ENCODE assay signal across 8 cellular contexts in genomic region chr14:23988229-23988609, GRCh38. TPM values are rescaled to one million over a fixed set of nuclear protein-coding genes. Genes with fewer than 3 reads are reported as not detected.
DNase-seq lines count a peak whose midpoint lies in the region; ATAC-seq and TF ChIP-seq lines count a peak whose summit lies in the region.
"Not testable (repeated sequence)": the region's sequence is repeated elsewhere in the genome, so short reads cannot be mapped to it uniquely, and the experiment has no call there.

No MANE protein-coding gene starts in this region.

- POLR2A ChIA-PET in PC-9 (lab: Charles Lee; ENCODE audit: unreplicated experiment), result not testable (repeated sequence)

- not testable (repeated sequence) for H3K27ac ChIP-seq in PC-9
- H3K27ac ChIP-seq in gastroesophageal sphincter (peak overlapping the region in 3 of 4 donors; percentile 45 to 82 (median 71)), stomach (peak overlapping the region; percentile 67 to 92 (median 80))

- H3K9me2 ChIP-seq in PC-9 (ENCODE audit: insufficient read depth), result not testable (repeated sequence)

- not testable (repeated sequence) for H3K27me3 Mint-ChIP-seq in activated naive CD8-positive, alpha-beta T cell; natural killer cell treated with Interleukin-12 subunit alpha and Interleukin-12 subunit beta and Interleukin-15 and Interleukin-18, amount 100 ng/mL, for 72 hours

- WGBS in gastroesophageal sphincter (ENCODE audit: low coverage in 1 of 2), 2 donors, result no CpG with 5 or more reads among the region's 6 CpGs
- 57 to 70% (median 60%) methylated on average over 1 to 6 of the region's 6 CpGs for WGBS in stomach, 5 donors

- H3K4me1 Mint-ChIP-seq in activated naive CD8-positive, alpha-beta T cell (ENCODE audit: low read depth), result peaks cover 24% of the 10 kb centered on the region
- peaks cover 26 to 33% of the 10 kb centered on the region in 2 donors for H3K4me1 Mint-ChIP-seq in natural killer cell treated with Interleukin-12 subunit alpha and Interleukin-12 subunit beta and Interleukin-15 and Interleukin-18, amount 100 ng/mL, for 72 hours (ENCODE audit: low read depth in 2 of 2)

- H3K79me2 ChIP-seq in PC-9 (ENCODE audit: low read depth), result not testable (repeated sequence)

- H3K27ac Mint-ChIP-seq in activated naive CD8-positive, alpha-beta T cell, result peak overlapping the region; percentile 10
- H3K27ac Mint-ChIP-seq in natural killer cell treated with Interleukin-12 subunit alpha and Interleukin-12 subunit beta and Interleukin-15 and Interleukin-18, amount 100 ng/mL, for 72 hours, result peak overlapping the region; percentile 57 to 84

- intact Hi-C loops in PC-9 (cut with micrococcal nuclease; ENCODE audit: unreplicated experiment); stomach (cut with DNase I; ENCODE audit: low total_unique reads): not testable (repeated sequence)

- not testable (repeated sequence) for TF ChIP-seq CTCF in PC-9 (conservative IDR thresholded peaks at IDR 0.05); gastroesophageal sphincter (IDR thresholded peaks at IDR 0.05)
- TF ChIP-seq CTCF in stomach (IDR thresholded peaks at IDR 0.05), result peak in 1 of 7 experiments; percentile 0

- not testable (repeated sequence) for BruUV-seq in PC-9 (replicated peaks; lab: Mats Ljungman, UMichigan)

- peak; percentile 19 for DNase-seq in DMS53 (lab: John Stamatoyannopoulos, UW)
- DNase-seq in PC-9; natural killer cell treated with Interleukin-12 subunit alpha and Interleukin-12 subunit beta and Interleukin-15 and Interleukin-18, amount 100 ng/mL, for 72 hours (ENCODE audit: low spot score); stomach: not testable (repeated sequence)

- not testable (repeated sequence) for H3K9me3 ChIP-seq in PC-9 (ENCODE audit: insufficient read depth, low read depth); gastroesophageal sphincter; stomach

- H3K27me3 ChIP-seq in PC-9 (ENCODE audit: insufficient read depth, low read depth); gastroesophageal sphincter; stomach: not testable (repeated sequence)

- H3K4me2 ChIP-seq in PC-9, result peak overlapping the region; percentile 55; the same call in 1 of the 2 replicates

- H4K20me1 ChIP-seq in PC-9 (ENCODE audit: insufficient read depth), result not testable (repeated sequence)

- peaks cover 15% of the 10 kb centered on the region for H3F3A ChIP-seq in PC-9 (ENCODE audit: insufficient read depth, low read depth)

- TF ChIP-seq EP300 in gastroesophageal sphincter (IDR thresholded peaks at IDR 0.05); stomach (IDR thresholded peaks at IDR 0.05): not testable (repeated sequence)

- not testable (repeated sequence) for TF ChIP-seq POLR2A in gastroesophageal sphincter (IDR thresholded peaks at IDR 0.05); stomach (IDR thresholded peaks at IDR 0.05)

- H3K4me1 ChIP-seq in PC-9 (replicated peaks; ENCODE audit: insufficient read depth), result peaks cover 15% of the 10 kb centered on the region
- not testable (repeated sequence) for H3K4me1 ChIP-seq in gastroesophageal sphincter
- H3K4me1 ChIP-seq in stomach, result peaks cover 0 to 49% (median 42%) of the 10 kb centered on the region in 4 donors

- not testable (repeated sequence) for H3K36me3 Mint-ChIP-seq in activated naive CD8-positive, alpha-beta T cell; natural killer cell treated with Interleukin-12 subunit alpha and Interleukin-12 subunit beta and Interleukin-15 and Interleukin-18, amount 100 ng/mL, for 72 hours

- ATAC-seq in GM21515 (IDR thresholded peaks at IDR 0.05; ENCODE audit: unreplicated experiment), result peak; percentile 5
- peak; percentile 8 for ATAC-seq in HG03108 (IDR thresholded peaks at IDR 0.05; ENCODE audit: unreplicated experiment)
- ATAC-seq in gastroesophageal sphincter; natural killer cell treated with Interleukin-12 subunit alpha and Interleukin-12 subunit beta and Interleukin-15 and Interleukin-18, amount 100 ng/mL, for 72 hours: not testable (repeated sequence)

- H3K4me3 ChIP-seq in PC-9, result not testable (repeated sequence)
- H3K4me3 ChIP-seq in gastroesophageal sphincter (peak overlapping the region in 1 of 2 donors; percentile 39), stomach (peak overlapping the region in 3 of 4 donors; percentile 17 to 51 (median 39))

- CTCF ChIA-PET in PC-9 (lab: Charles Lee), result not testable (repeated sequence)

- H3K9me3 Mint-ChIP-seq in activated naive CD8-positive, alpha-beta T cell (ENCODE audit: low read depth); natural killer cell treated with Interleukin-12 subunit alpha and Interleukin-12 subunit beta and Interleukin-15 and Interleukin-18, amount 100 ng/mL, for 72 hours: not testable (repeated sequence)

- H2AFZ ChIP-seq in PC-9, result not testable (repeated sequence)

- not testable (repeated sequence) for H3K36me3 ChIP-seq in PC-9 (ENCODE audit: low read depth); gastroesophageal sphincter; stomach

- peak overlapping the region; percentile 72 for H3K4me3 Mint-ChIP-seq in activated naive CD8-positive, alpha-beta T cell
- peak overlapping the region; percentile 82 for H3K4me3 Mint-ChIP-seq in natural killer cell treated with Interleukin-12 subunit alpha and Interleukin-12 subunit beta and Interleukin-15 and Interleukin-18, amount 100 ng/mL, for 72 hours

RNA-seq across cellular contexts. Expression of gene DHRS4L2, which starts 0.5 kb away (rescaled TPM):
- total RNA-seq in PC-9 (2021) (14.8 and 22.8 TPM in 2 replicates), gastroesophageal sphincter (10 to 100 TPM in 3 of 4 donors, 1 to 10 TPM in 1; 5.9 to 25.3 (median 16.7) TPM), stomach (10 to 100 TPM in 3 of 5 donors, 1 to 10 TPM in 1, not detected in 1; 9.7 to 44.2 (median 26.9) TPM)
- total RNA-seq in natural killer cell treated with Interleukin-12 subunit alpha and Interleukin-12 subunit beta and Interleukin-15 and Interleukin-18, amount 100 ng/mL, for 72 hours, result 10 to 100 TPM; 13.7 to 16.5 TPM
- polyA plus RNA-seq in stomach, result 10 to 100 TPM; 27.5 to 64.0 (median 44.3) TPM

RNA-seq across cellular contexts. Expression of gene DHRS4, which starts 34.6 kb away (rescaled TPM):
- total RNA-seq in PC-9 (2021), result 17.6 and 24.1 TPM in 2 replicates
- 10 to 100 TPM; 30.4 to 55.9 (median 37.1) TPM for total RNA-seq in gastroesophageal sphincter
- 10 to 100 TPM; 12.3 to 19.0 TPM for total RNA-seq in natural killer cell treated with Interleukin-12 subunit alpha and Interleukin-12 subunit beta and Interleukin-15 and Interleukin-18, amount 100 ng/mL, for 72 hours
- 100 to 1,000 TPM in 1 of 5 donors, 10 to 100 TPM in 4; 29.0 to 114 (median 34.4) TPM for total RNA-seq in stomach
- 10 to 100 TPM; 39.4 to 58.0 (median 57.7) TPM for polyA plus RNA-seq in stomach
